ENCODE assay signal across 1 cellular context in the genomic region with DNA sequence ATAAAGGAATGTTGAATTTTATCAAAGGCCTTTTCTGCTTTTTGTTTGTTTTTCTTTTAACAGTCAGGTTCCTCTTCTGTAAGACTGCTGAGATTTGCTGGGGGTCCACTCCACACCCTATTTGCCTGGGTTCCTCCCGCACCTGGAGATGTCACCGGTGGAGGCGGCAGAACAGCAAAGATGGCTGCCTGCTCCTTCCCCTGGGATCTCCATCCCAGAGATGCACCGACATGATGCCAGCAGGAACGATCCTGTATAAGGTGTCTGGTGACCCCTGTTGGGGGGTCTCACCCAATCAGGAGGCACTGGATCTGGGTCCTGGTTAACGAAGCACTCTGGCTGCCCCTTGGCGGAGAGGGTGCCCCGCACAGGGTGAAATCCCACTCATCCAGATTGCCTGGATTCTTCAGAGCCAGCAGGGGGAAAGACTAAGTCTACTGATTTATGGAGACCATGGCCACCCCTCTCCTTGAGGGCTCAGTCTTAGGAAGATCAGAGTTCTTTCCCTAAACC.
TF ChIP-seq lines count a peak whose summit lies in the region.

No MANE protein-coding gene starts in this region.

TF ChIP-seq in GM23338, 12 proteins besides CTCF, POLR2A, EP300 and RAD21:
- TF ChIP-seq, protein P1, sequence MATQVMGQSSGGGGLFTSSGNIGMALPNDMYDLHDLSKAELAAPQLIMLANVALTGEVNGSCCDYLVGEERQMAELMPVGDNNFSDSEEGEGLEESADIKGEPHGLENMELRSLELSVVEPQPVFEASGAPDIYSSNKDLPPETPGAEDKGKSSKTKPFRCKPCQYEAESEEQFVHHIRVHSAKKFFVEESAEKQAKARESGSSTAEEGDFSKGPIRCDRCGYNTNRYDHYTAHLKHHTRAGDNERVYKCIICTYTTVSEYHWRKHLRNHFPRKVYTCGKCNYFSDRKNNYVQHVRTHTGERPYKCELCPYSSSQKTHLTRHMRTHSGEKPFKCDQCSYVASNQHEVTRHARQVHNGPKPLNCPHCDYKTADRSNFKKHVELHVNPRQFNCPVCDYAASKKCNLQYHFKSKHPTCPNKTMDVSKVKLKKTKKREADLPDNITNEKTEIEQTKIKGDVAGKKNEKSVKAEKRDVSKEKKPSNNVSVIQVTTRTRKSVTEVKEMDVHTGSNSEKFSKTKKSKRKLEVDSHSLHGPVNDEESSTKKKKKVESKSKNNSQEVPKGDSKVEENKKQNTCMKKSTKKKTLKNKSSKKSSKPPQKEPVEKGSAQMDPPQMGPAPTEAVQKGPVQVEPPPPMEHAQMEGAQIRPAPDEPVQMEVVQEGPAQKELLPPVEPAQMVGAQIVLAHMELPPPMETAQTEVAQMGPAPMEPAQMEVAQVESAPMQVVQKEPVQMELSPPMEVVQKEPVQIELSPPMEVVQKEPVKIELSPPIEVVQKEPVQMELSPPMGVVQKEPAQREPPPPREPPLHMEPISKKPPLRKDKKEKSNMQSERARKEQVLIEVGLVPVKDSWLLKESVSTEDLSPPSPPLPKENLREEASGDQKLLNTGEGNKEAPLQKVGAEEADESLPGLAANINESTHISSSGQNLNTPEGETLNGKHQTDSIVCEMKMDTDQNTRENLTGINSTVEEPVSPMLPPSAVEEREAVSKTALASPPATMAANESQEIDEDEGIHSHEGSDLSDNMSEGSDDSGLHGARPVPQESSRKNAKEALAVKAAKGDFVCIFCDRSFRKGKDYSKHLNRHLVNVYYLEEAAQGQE (IDR thresholded peaks at IDR 0.05; ENCODE audit: unreplicated experiment): no peak
- no peak for TF ChIP-seq EZH2phosphoT487 (IDR thresholded peaks at IDR 0.05; ENCODE audit: unreplicated experiment)
- no peak for TF ChIP-seq ZNF331 (CRISPR knock-in tag; IDR thresholded peaks at IDR 0.05; ENCODE audit: low read depth)
- TF ChIP-seq EZH2 (IDR thresholded peaks at IDR 0.05; ENCODE audit: low read depth, unreplicated experiment): no peak
- no peak for TF ChIP-seq STAT1 (IDR thresholded peaks at IDR 0.05; ENCODE audit: unreplicated experiment)
